ENCODE assay signal across 17 cellular contexts in the genomic region with DNA sequence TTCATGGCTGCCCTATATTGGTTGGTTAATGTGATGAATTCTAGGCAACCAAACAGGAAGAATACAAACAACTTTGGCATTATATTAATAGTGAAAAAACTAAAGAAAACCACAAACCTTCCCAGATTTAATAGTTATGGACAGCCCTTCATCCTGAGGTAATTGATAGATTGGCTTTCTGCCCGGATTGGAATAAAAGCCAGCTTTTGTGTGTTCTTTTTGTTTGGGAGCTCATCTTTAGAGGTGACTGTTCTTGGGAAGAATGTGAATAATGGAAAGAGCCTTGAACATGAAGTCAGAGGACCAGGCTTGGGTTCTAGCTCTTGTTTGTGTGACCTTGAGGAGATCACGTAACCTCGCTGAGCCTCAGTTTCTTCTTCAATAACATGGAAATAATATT.
"Had no signal": no experiment of that assay in that cellular context is flagged by ENCODE, and none has a peak within 500 bp of the region (broad histone marks: within the 10 kb centered on the region; RNA-seq: fewer than 3 reads in every experiment).

No MANE protein-coding gene starts in this region.

- H3K4me3 ChIP-seq: lung, right atrium auricular region, skin epidermis, tibial artery, vagina had no signal

- H3K27me3 ChIP-seq: brain microvascular endothelial cell, neutrophil, right atrium auricular region, tibial artery, vagina had no signal

- H3K27ac ChIP-seq: brain microvascular endothelial cell, neutrophil, right atrium auricular region, skin epidermis, tibial artery, vagina had no signal

- ATAC-seq: activated T-cell treated with anti-CD3 and anti-CD28 coated beads, Interleukin-2, amount 50 U/mL, for 72 hours; left colon; naive thymus-derived CD4-positive, alpha-beta T cell; stimulated activated effector memory CD8-positive, alpha-beta T cell treated with anti-CD3 and anti-CD28 coated beads, Interleukin-12 subunit alpha, Interleukin-12 subunit beta, amount 100 ng/mL, for 72 hours had no signal

- H3K4me1 ChIP-seq: right atrium auricular region, tibial artery, vagina had no signal

- H3K36me3 ChIP-seq: brain microvascular endothelial cell, right atrium auricular region had no signal

- H3K9me3 ChIP-seq: neutrophil, right atrium auricular region, tibial artery, vagina had no signal

- DNase-seq: activated CD4-positive, alpha-beta memory T cell treated with anti-CD3 and anti-CD28 coated beads for 36 hours; activated gamma-delta T cell treated with Interleukin-2 at 50 U/mL for 16 hours; activated naive CD8-positive, alpha-beta T cell treated with anti-CD3 and anti-CD28 coated beads for 36 hours; activated T-cell treated with anti-CD3 and anti-CD28 coated beads, Interleukin-2, amount 50 U/mL, for 72 hours; brain microvascular endothelial cell; cerebellar nuclear complex; glutamatergic neuron; immature natural killer cell; left colon; naive thymus-derived CD4-positive, alpha-beta T cell; tibial artery had no signal
